31 cellular contexts compared by ENCODE assay signal in the genomic region with DNA sequence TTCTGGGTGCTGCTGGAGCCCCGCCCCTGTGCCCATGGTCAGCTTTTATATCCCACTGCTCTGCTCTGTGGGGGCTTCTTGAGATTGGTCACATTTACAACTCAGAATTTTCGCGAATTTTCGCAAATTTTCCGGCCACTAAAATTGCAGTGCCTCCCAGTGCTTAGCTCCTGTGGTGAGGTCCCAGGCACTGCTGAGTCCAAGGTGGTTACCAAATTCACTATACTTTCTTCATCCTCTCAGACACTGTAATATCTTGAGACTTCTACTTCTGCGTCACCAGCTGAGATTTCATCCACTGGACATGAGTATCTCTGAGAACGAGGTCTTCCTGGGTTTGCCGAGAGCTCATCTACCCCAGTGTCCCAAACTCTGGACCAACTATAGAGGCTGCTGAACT. TPM values are rescaled to one million over a fixed set of nuclear protein-coding genes. Genes with fewer than 3 reads are reported as not detected.
"Had no signal": no experiment of that assay in that cellular context is flagged by ENCODE, and none has a peak within 500 bp of the region (broad histone marks: within the 10 kb centered on the region; RNA-seq: fewer than 3 reads in every experiment).

No MANE protein-coding gene starts in this region.

- H3K4me1 ChIP-seq: esophagus squamous epithelium, gastrocnemius medialis, heart right ventricle, left lung, lower lobe of right lung had no signal

- H3K36me3 ChIP-seq: esophagus squamous epithelium, gastrocnemius medialis, heart right ventricle, left lung, lower lobe of right lung had no signal

- H3K9me3 ChIP-seq: esophagus squamous epithelium, gastrocnemius medialis, heart right ventricle, left lung, lower lobe of right lung had no signal

- H3K27me3 ChIP-seq: gastrocnemius medialis had no signal

- FAIRE-seq: colon, endothelial cell of umbilical vein, islet of Langerhans, keratinocyte had no signal

- H3K4me3 ChIP-seq: coronary artery, dorsolateral prefrontal cortex, esophagus squamous epithelium, gastrocnemius medialis, heart right ventricle, left lung, lower lobe of right lung had no signal

- DNase-seq: dermis blood vessel endothelial cell; dorsolateral prefrontal cortex; effector CD4-positive, alpha-beta T cell; effector memory CD4-positive, alpha-beta T cell; esophagus squamous epithelium; foreskin fibroblast; foreskin melanocyte; gastrocnemius medialis; glutamatergic neuron; head of caudate nucleus; heart right ventricle; hippocampal formation; left cardiac atrium; left lung; left ventricle myocardium superior; lower lobe of right lung; mesendoderm; midbrain had no signal

- ATAC-seq: gastrocnemius medialis, left lung, left ventricle myocardium superior, lower lobe of right lung had no signal

- H3K27ac ChIP-seq: coronary artery, dorsolateral prefrontal cortex, esophagus squamous epithelium, gastrocnemius medialis, heart right ventricle, left lung, lower lobe of right lung had no signal

RNA-seq across cellular contexts. Expression of a gene that starts 8.7 kb away (rescaled TPM):
- total RNA-seq: dermis blood vessel endothelial cell, dorsolateral prefrontal cortex, endothelial cell of umbilical vein, epithelial cell of proximal tubule, esophagus squamous epithelium, gastrocnemius medialis, glomerular endothelial cell, heart right ventricle, kidney epithelial cell, left cardiac atrium, left lung, left ventricle myocardium superior, lower leg skin, lower lobe of right lung, lung microvascular endothelial cell, mononuclear cell, mucosa of gallbladder had no signal
- polyA plus RNA-seq: endothelial cell of umbilical vein, esophagus, heart right ventricle, keratinocyte had no signal

RNA-seq across cellular contexts. Expression of a gene that starts 32.9 kb away (rescaled TPM):
- total RNA-seq: dermis blood vessel endothelial cell, dorsolateral prefrontal cortex, endothelial cell of umbilical vein, epithelial cell of proximal tubule, esophagus squamous epithelium, gastrocnemius medialis, glomerular endothelial cell, heart right ventricle, kidney epithelial cell, left cardiac atrium, left lung, left ventricle myocardium superior, lower leg skin, lower lobe of right lung, lung microvascular endothelial cell, mononuclear cell, mucosa of gallbladder had no signal
- polyA plus RNA-seq: endothelial cell of umbilical vein, esophagus, heart right ventricle, keratinocyte had no signal
